ENCODE assay signal across 7 cellular contexts in the genomic region with DNA sequence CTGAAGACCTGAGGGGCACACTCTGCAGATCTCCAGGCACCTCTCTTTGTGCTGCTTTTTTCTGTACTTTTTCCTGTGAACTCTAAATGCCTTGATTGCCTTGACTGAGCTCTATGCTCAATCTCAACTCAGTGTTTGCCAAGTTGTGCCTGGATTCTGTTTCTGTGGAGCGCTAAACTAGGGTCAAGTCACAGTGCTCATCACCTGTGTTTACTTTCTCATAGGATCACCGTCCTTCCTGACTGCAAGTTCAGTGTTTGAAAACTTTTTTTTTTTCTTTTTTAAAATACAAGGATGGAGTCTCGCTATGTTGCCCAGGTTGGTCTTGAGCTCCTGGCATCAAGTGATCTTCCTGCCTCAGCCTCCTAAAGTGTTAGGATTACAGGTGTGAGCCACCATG.
"Had no signal": no experiment of that assay in that cellular context is flagged by ENCODE, and none has a peak within 500 bp of the region (broad histone marks: within the 10 kb centered on the region; RNA-seq: fewer than 3 reads in every experiment).

No MANE protein-coding gene starts in this region.

- FAIRE-seq: GM12878, GM12891, GM12892, GM18507, GM19239 had no signal

- DNase-seq: GDM1, GF-D8 had no signal

- H3K4me3 ChIP-seq: GM12878 had no signal

- ATAC-seq: GM12878 had no signal
